Comparison of ENCODE assay signal across 19 cellular contexts in genomic region chr1:9733160-9733789, GRCh38.
DNase-seq lines count a peak whose midpoint lies in the region; ATAC-seq, FAIRE-seq and TF ChIP-seq lines count a peak whose summit lies in the region.
"Had no signal": no experiment of that assay in that cellular context is flagged by ENCODE, and none has a peak within 500 bp of the region (broad histone marks: within the 10 kb centered on the region; RNA-seq: fewer than 3 reads in every experiment).

No MANE protein-coding gene starts in this region.

- H3K9me3 ChIP-seq in HEK293 (ENCODE audit: control insufficient read depth, insufficient read depth, low read depth, low read length) (no peaks in the 10 kb centered on the region), GM12878 (replicated peaks; ENCODE audit: control insufficient read depth, insufficient read depth, low read length) (no peaks in the 10 kb centered on the region; the same call in 2 of the 3 replicates), colonic mucosa (no peaks in the 10 kb centered on the region)
- H3K9me3 ChIP-seq: BE2C, spleen, tibial artery had no signal

- POLR2A ChIA-PET in HEK293 (lab: Yijun Ruan, JAX) (no interaction called here), GM12878 (lab: Charles Lee) (interaction anchor here (0.5 to 0.6 kb wide), 2 partner anchors 127 to 223 kb away, joined by 3 to 5 read pairs; no protein-coding TSS in a partner anchor)

- FAIRE-seq in GM12878 (lab: Jason Lieb, UNC) = no peak
- FAIRE-seq: endothelial cell of umbilical vein, GM19239 had no signal

- TF ChIP-seq RAD21 in GM12878 (IDR thresholded peaks at IDR 0.05; ENCODE audit: insufficient read depth, low read depth, low read length) = no peak

- no peaks in the 10 kb centered on the region for H4K20me1 ChIP-seq in GM12878 (ENCODE audit: control insufficient read depth, insufficient read depth)

- intact Hi-C loops in GM12878 (cut with micrococcal nuclease; ENCODE audit: unreplicated experiment) = no loop called here
- intact Hi-C loops in colonic mucosa (cut with DNase I) = no loop called here

- no peaks in the 10 kb centered on the region for H3K27me3 Mint-ChIP-seq in stimulated activated naive CD8-positive, alpha-beta T cell treated with anti-CD3 and anti-CD28 coated beads, Interleukin-15, Interleukin-2, amounts not matched to agents 100 ng/mL and 50 ng/mL, for 24 hours
- H3K27me3 Mint-ChIP-seq in stimulated activated naive B cell treated with anti-CD40 and anti-IgM and Interleukin-4, amounts not matched to agents 10 μg/mL and 1 μg/mL and 100 μg/mL, for 72 hours = no peaks in the 10 kb centered on the region

- peak overlapping the region; percentile 28 for H3K27ac Mint-ChIP-seq in stimulated activated naive CD8-positive, alpha-beta T cell treated with anti-CD3 and anti-CD28 coated beads, Interleukin-15, Interleukin-2, amounts not matched to agents 100 ng/mL and 50 ng/mL, for 24 hours
- H3K27ac Mint-ChIP-seq in stimulated activated naive B cell treated with anti-CD40 and anti-IgM and Interleukin-4, amounts not matched to agents 10 μg/mL and 1 μg/mL and 100 μg/mL, for 72 hours = peak overlapping the region; percentile 98
- H3K27ac Mint-ChIP-seq: neural progenitor cell had no signal

- 83% methylated on average over 13 of the region's 14 CpGs for WGBS in GM12878 (ENCODE audit: insufficient coverage, insufficient replicate concordance, low lambda C conversion rate, missing lambda C conversion rate)

- H3K27ac ChIP-seq in HEK293 (ENCODE audit: extremely low read depth, low read depth, low read length) (no peak overlapping the region), GM12878 (ENCODE audit: control insufficient read depth, insufficient read depth) (no peak overlapping the region), colonic mucosa (no peak overlapping the region)
- H3K27ac ChIP-seq: neural progenitor cell, PC-9, tibial artery had no signal

- no peaks in the 10 kb centered on the region for H3K4me1 ChIP-seq in HEK293 (ENCODE audit: control insufficient read depth, insufficient read depth, low read length)
- peaks cover 5% of the 10 kb centered on the region; the same call in 1 of the 2 replicates for H3K4me1 ChIP-seq in GM12878 (ENCODE audit: control insufficient read depth, insufficient read depth, low read length)
- H3K4me1 ChIP-seq in colonic mucosa = no peaks in the 10 kb centered on the region
- H3K4me1 ChIP-seq: BE2C, neural progenitor cell, tibial artery had no signal

- H3K4me2 ChIP-seq in GM12878 (ENCODE audit: control insufficient read depth, insufficient read depth) = no peak overlapping the region
- H3K4me2 ChIP-seq: neural progenitor cell, PC-9 had no signal

- no peaks in the 10 kb centered on the region for H3K27me3 ChIP-seq in GM12878 (replicated peaks in 1 of 2; ENCODE audit: control insufficient read depth in 2 of 2, insufficient read depth in 2 of 2, low read length in 1 of 2)
- H3K27me3 ChIP-seq in colonic mucosa = no peaks in the 10 kb centered on the region
- H3K27me3 ChIP-seq: BE2C, neural progenitor cell, spleen, tibial artery had no signal

- no peak for ATAC-seq in stimulated activated naive CD8-positive, alpha-beta T cell treated with anti-CD3 and anti-CD28 coated beads, Interleukin-15, Interleukin-2, amounts not matched to agents 100 U/mL and 50 U/mL, for 24 hours
- ATAC-seq in GM12878 = no peak; the same call in 1 of the 3 replicates
- no peak for ATAC-seq in stimulated activated naive B cell treated with anti-CD40 and anti-IgM and Interleukin-4, amounts not matched to agents 10 μg/mL and 1 μg/mL and 100 μg/mL, for 72 hours (replicated peaks)

- H3K4me3 ChIP-seq in HEK293 (ENCODE audit: low read depth, low read length) (no peak overlapping the region), GM12878 (no peak overlapping the region), colonic mucosa (no peak overlapping the region)
- H3K4me3 ChIP-seq: neural progenitor cell, PC-9, spleen, tibial artery had no signal

- H3K36me3 ChIP-seq in HEK293 (ENCODE audit: control insufficient read depth in 2 of 2, insufficient read depth in 1 of 2, low read length in 2 of 2) = peaks cover 20 to 99% of the 10 kb centered on the region in 2 experiments
- peaks cover 45 to 50% of the 10 kb centered on the region in 2 experiments for H3K36me3 ChIP-seq in GM12878 (ENCODE audit: control insufficient read depth in 2 of 2, insufficient read depth in 2 of 2, low read length in 1 of 2)
- peaks cover 53% of the 10 kb centered on the region for H3K36me3 ChIP-seq in colonic mucosa
- H3K36me3 ChIP-seq: neural progenitor cell had no signal

- H3K36me3 Mint-ChIP-seq in stimulated activated naive CD8-positive, alpha-beta T cell treated with anti-CD3 and anti-CD28 coated beads, Interleukin-15, Interleukin-2, amounts not matched to agents 100 ng/mL and 50 ng/mL, for 24 hours (ENCODE audit: low read depth) = peaks cover 61% of the 10 kb centered on the region
- H3K36me3 Mint-ChIP-seq in stimulated activated naive B cell treated with anti-CD40 and anti-IgM and Interleukin-4, amounts not matched to agents 10 μg/mL and 1 μg/mL and 100 μg/mL, for 72 hours = peaks cover 60 to 75% of the 10 kb centered on the region in 2 donors

- TF ChIP-seq EP300 in GM12878 (IDR thresholded peaks at IDR 0.05; ENCODE audit: borderline replicate concordance in 1 of 2, control insufficient read depth in 1 of 2, low read depth in 2 of 2, low read length in 2 of 2) = no peak

- no peaks in the 10 kb centered on the region for H3K9me3 Mint-ChIP-seq in stimulated activated naive CD8-positive, alpha-beta T cell treated with anti-CD3 and anti-CD28 coated beads, Interleukin-15, Interleukin-2, amounts not matched to agents 100 ng/mL and 50 ng/mL, for 24 hours
- no peaks in the 10 kb centered on the region for H3K9me3 Mint-ChIP-seq in stimulated activated naive B cell treated with anti-CD40 and anti-IgM and Interleukin-4, amounts not matched to agents 10 μg/mL and 1 μg/mL and 100 μg/mL, for 72 hours

- CTCF ChIA-PET in HEK293 (lab: Yijun Ruan, JAX) = interaction anchor here (0.9 to 1.2 kb wide), 3 partner anchors 11 to 43 kb away, joined by 3 to 4 read pairs (median 3); no protein-coding TSS in a partner anchor
- CTCF ChIA-PET in GM12878 (lab: Yijun Ruan, JAX) = interaction anchor here (1.8 kb wide), 1 partner anchor 137 kb away, joined by 4 read pairs; no protein-coding TSS in a partner anchor

- SMC1A ChIA-PET in GM12878 (lab: Charles Lee; ENCODE audit: uncharacterized antibody, unreplicated experiment) = interaction anchor here (1.2 kb wide), 1 partner anchor 136 kb away, joined by 3 read pairs; no protein-coding TSS in a partner anchor

- no peak overlapping the region for H3K9ac ChIP-seq in GM12878 (ENCODE audit: control insufficient read depth, insufficient read depth, low read length)
- H3K9ac ChIP-seq in colonic mucosa (ENCODE audit: low read depth in 2 of 2, low read length in 2 of 2) = no peak overlapping the region
- H3K9ac ChIP-seq: neural progenitor cell had no signal

- H3K4me1 Mint-ChIP-seq in stimulated activated naive CD8-positive, alpha-beta T cell treated with anti-CD3 and anti-CD28 coated beads, Interleukin-15, Interleukin-2, amounts not matched to agents 100 ng/mL and 50 ng/mL, for 24 hours (ENCODE audit: low read depth) = peaks cover 48% of the 10 kb centered on the region
- H3K4me1 Mint-ChIP-seq in stimulated activated naive B cell treated with anti-CD40 and anti-IgM and Interleukin-4, amounts not matched to agents 10 μg/mL and 1 μg/mL and 100 μg/mL, for 72 hours = peaks cover 30 to 52% of the 10 kb centered on the region in 2 donors
- H3K4me1 Mint-ChIP-seq: neural progenitor cell had no signal

- no peak overlapping the region for H3K4me3 Mint-ChIP-seq in stimulated activated naive CD8-positive, alpha-beta T cell treated with anti-CD3 and anti-CD28 coated beads, Interleukin-15, Interleukin-2, amounts not matched to agents 100 ng/mL and 50 ng/mL, for 24 hours
- peak overlapping the region in 1 of 2 donors; percentile 53 for H3K4me3 Mint-ChIP-seq in stimulated activated naive B cell treated with anti-CD40 and anti-IgM and Interleukin-4, amounts not matched to agents 10 μg/mL and 1 μg/mL and 100 μg/mL, for 72 hours
- H3K4me3 Mint-ChIP-seq: neural progenitor cell had no signal

- RAD21 ChIA-PET in GM12878 (lab: Charles Lee; ENCODE audit: unreplicated experiment) = no interaction called here

- H2AFZ ChIP-seq in GM12878 (ENCODE audit: control insufficient read depth, low read depth, low read length) = no peak overlapping the region
- H2AFZ ChIP-seq: neural progenitor cell, PC-9 had no signal

- H3K79me2 ChIP-seq in GM12878 (ENCODE audit: control insufficient read depth, insufficient read depth, low read length) = no peaks in the 10 kb centered on the region

- TF ChIP-seq CTCF in HEK293 (tag by site-specific recombination; IDR thresholded peaks at IDR 0.05) (no peak), GM12878 (IDR thresholded peaks at IDR 0.05 in 2 of 3, conservative IDR thresholded peaks at IDR 0.05 in 1 of 3; ENCODE audit: control insufficient read depth in 2 of 3, extremely low read depth in 1 of 3, insufficient read depth in 1 of 3, low read depth in 3 of 3, low read length in 3 of 3) (no peak), colonic mucosa (IDR thresholded peaks at IDR 0.05) (no peak)

- no TSS peak for BruUV-seq in GM12878 (replicated peaks; lab: Mats Ljungman, UMichigan)

- in situ Hi-C loops in GM12878 (cut with MboI) = no loop called here

- DNase-seq in stimulated activated naive CD8-positive, alpha-beta T cell treated with anti-CD3 and anti-CD28 coated beads, Interleukin-15, Interleukin-2, amounts not matched to agents 100 U/mL and 50 U/mL, for 24 hours = no peak
- DNase-seq in GM12878 (ENCODE audit: low read depth, low spot score) (no peak), GF-D8 (lab: John Stamatoyannopoulos, UW) (no peak), NCI-H128 (lab: John Stamatoyannopoulos, UW; ENCODE audit: unreplicated experiment) (no peak), colonic mucosa (no peak)
- DNase-seq in stimulated activated naive B cell treated with anti-CD40 and anti-IgM and Interleukin-4, amounts not matched to agents 10 μg/mL and 1 μg/mL and 100 μg/mL, for 72 hours = no peak
- DNase-seq: BE2C, GOT3, hypothalamus, NCI-H2227 treated with DMSO at 0.1 percent for 48 hours, NCI-H82, PC-9, spleen, tibial artery had no signal

- peak; percentile 28; the same call in 1 of the 2 replicates for TF ChIP-seq POLR2A in GM12878 (IDR thresholded peaks at IDR 0.05; ENCODE audit: low read depth, low read length)

TF ChIP-seq in GM12878, 131 proteins besides CTCF, POLR2A, EP300 and RAD21:
- 0 out of 2 replicates have a peak, but pooled peaks have one; percentile 14 for TF ChIP-seq POLR2AphosphoS2 (IDR thresholded peaks at IDR 0.05; ENCODE audit: low read depth, low read length)
- peak; percentile 66; the same call in 1 of the 2 replicates for TF ChIP-seq POLR2AphosphoS5 (IDR thresholded peaks at IDR 0.05; ENCODE audit: low read length)
- TF ChIP-seq USF2 (IDR thresholded peaks at IDR 0.05; ENCODE audit: borderline replicate concordance, low read depth, low read length) = no peak
